In genomic region chrX:9873360-9873759, GRCh38 we compare ENCODE assay signal across 18 cellular contexts.
"Had no signal": no experiment of that assay in that cellular context is flagged by ENCODE, and none has a peak within 500 bp of the region (broad histone marks: within the 10 kb centered on the region; RNA-seq: fewer than 3 reads in every experiment).

No MANE protein-coding gene starts in this region.

- H3K4me3 Mint-ChIP-seq: activated CD4-positive, alpha-beta memory T cell treated with anti-CD3 and anti-CD28 coated beads, Interleukin-2, amount 10 ng/mL, durations not matched to agents 7 days and 5 days; activated CD4-positive, alpha-beta T cell treated with anti-CD3 and anti-CD28 coated beads, Interleukin-2, amount 10 ng/mL, durations not matched to agents 7 days and 5 days; activated naive CD8-positive, alpha-beta T cell; activated T-cell treated with anti-CD3 and anti-CD28 coated beads, Interleukin-2, amount 50 U/mL, for 24 hours; activated T-cell treated with anti-CD3 and anti-CD28 coated beads, Interleukin-2, amount 50 U/mL, for 72 hours; activated T-helper 17 cell treated with anti-CD3 and anti-CD28 coated beads, Interleukin-2, amount 50 U/mL, for 72 hours; central memory CD8-positive, alpha-beta T cell; dendritic cell treated with granulocyte-macrophage colony-stimulating factor and Interleukin-4, amounts not matched to agents 40 ng/mL and 50 ng/mL, for 4 days; endodermal cell had no signal

- H3K9me3 Mint-ChIP-seq: activated CD4-positive, alpha-beta memory T cell treated with anti-CD3 and anti-CD28 coated beads, Interleukin-2, amount 10 ng/mL, durations not matched to agents 7 days and 5 days; activated CD4-positive, alpha-beta T cell treated with anti-CD3 and anti-CD28 coated beads, Interleukin-2, amount 10 ng/mL, durations not matched to agents 7 days and 5 days; activated T-cell treated with anti-CD3 and anti-CD28 coated beads, Interleukin-2, amount 50 U/mL, for 24 hours; activated T-cell treated with anti-CD3 and anti-CD28 coated beads, Interleukin-2, amount 50 U/mL, for 72 hours; activated T-helper 17 cell treated with anti-CD3 and anti-CD28 coated beads, Interleukin-2, amount 50 U/mL, for 72 hours; central memory CD8-positive, alpha-beta T cell; dendritic cell treated with granulocyte-macrophage colony-stimulating factor and Interleukin-4, amounts not matched to agents 40 ng/mL and 50 ng/mL, for 4 days had no signal

- H3K9me3 ChIP-seq: ascending aorta, gastrocnemius medialis, heart left ventricle had no signal

- H3K4me1 Mint-ChIP-seq: activated CD4-positive, alpha-beta memory T cell treated with anti-CD3 and anti-CD28 coated beads, Interleukin-2, amount 10 ng/mL, durations not matched to agents 7 days and 5 days; activated T-helper 17 cell treated with anti-CD3 and anti-CD28 coated beads, Interleukin-2, amount 50 U/mL, for 72 hours had no signal

- H3K4me1 ChIP-seq: ascending aorta, gastrocnemius medialis, heart left ventricle had no signal

- H3K4me3 ChIP-seq: ascending aorta, coronary artery, dorsolateral prefrontal cortex, gastrocnemius medialis, heart left ventricle had no signal

- H3K27me3 ChIP-seq: ascending aorta, brain microvascular endothelial cell, foreskin keratinocyte, gastrocnemius medialis had no signal

- ATAC-seq: gastrocnemius medialis had no signal

- FAIRE-seq: bronchial epithelial cell had no signal

- H3K27ac Mint-ChIP-seq: activated CD4-positive, alpha-beta memory T cell treated with anti-CD3 and anti-CD28 coated beads, Interleukin-2, amount 10 ng/mL, durations not matched to agents 7 days and 5 days; activated CD4-positive, alpha-beta T cell treated with anti-CD3 and anti-CD28 coated beads, Interleukin-2, amount 10 ng/mL, durations not matched to agents 7 days and 5 days; activated naive CD8-positive, alpha-beta T cell; activated T-cell treated with anti-CD3 and anti-CD28 coated beads, Interleukin-2, amount 50 U/mL, for 24 hours; activated T-cell treated with anti-CD3 and anti-CD28 coated beads, Interleukin-2, amount 50 U/mL, for 72 hours; activated T-helper 17 cell treated with anti-CD3 and anti-CD28 coated beads, Interleukin-2, amount 50 U/mL, for 72 hours; dendritic cell treated with granulocyte-macrophage colony-stimulating factor and Interleukin-4, amounts not matched to agents 40 ng/mL and 50 ng/mL, for 4 days; endodermal cell had no signal

- H3K36me3 ChIP-seq: ascending aorta, brain microvascular endothelial cell, gastrocnemius medialis, heart left ventricle had no signal

- H3K27ac ChIP-seq: ascending aorta, brain microvascular endothelial cell, coronary artery, dorsolateral prefrontal cortex, gastrocnemius medialis, heart left ventricle had no signal

- H3K36me3 Mint-ChIP-seq: activated naive CD8-positive, alpha-beta T cell had no signal

- DNase-seq: activated gamma-delta T cell treated with Interleukin-2 at 50 U/mL for 16 hours, brain microvascular endothelial cell, foreskin keratinocyte, gastrocnemius medialis had no signal
